14 cellular contexts compared by ENCODE assay signal in the genomic region with DNA sequence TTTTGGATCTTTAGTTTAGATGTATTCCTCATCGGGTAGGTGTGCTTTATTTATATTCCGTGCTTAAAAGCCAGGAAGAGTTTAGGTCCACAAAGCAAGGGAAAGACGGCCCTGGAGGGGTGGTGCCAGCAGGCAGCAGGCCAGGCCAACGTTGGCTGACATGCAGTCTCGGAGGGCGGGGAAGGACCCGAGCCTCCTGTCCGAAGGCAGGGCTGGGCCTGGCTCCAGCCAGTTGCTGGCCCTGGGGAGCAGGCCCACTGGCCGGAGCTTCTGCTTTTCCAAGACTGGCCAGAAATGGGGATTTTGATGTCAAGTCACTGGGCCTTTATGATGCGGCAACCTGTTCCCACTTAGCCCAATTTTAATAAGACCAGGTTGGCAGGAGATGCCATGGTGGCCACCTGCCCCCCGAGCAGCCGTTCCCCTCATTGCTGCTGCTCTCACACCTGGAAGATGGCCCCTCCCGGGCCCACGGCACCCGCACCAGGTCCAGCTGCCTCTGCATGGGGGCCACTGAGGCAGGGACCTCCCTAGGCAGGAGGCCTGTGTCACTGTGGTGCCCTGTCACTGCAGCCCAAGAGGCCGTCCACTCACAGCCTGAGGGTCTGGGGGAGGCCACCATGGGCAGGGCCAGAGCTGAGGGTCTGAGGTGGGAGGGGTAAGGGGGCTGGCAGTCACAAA. TPM values are rescaled to one million over a fixed set of nuclear protein-coding genes. Genes with fewer than 3 reads are reported as not detected.
DNase-seq lines count a peak whose midpoint lies in the region; TF ChIP-seq lines count a peak whose summit lies in the region.
"Had no signal": no experiment of that assay in that cellular context is flagged by ENCODE, and none has a peak within 500 bp of the region (broad histone marks: within the 10 kb centered on the region; RNA-seq: fewer than 3 reads in every experiment).

No MANE protein-coding gene starts in this region.

- H3K27me3 ChIP-seq in transverse colon: no peaks in the 10 kb centered on the region
- H3K27me3 ChIP-seq in neural progenitor cell: no peaks in the 10 kb centered on the region

- no peak overlapping the region for H2AFZ ChIP-seq in neural progenitor cell (replicated peaks)
- H2AFZ ChIP-seq: GM23248 had no signal

- TF ChIP-seq EP300 in transverse colon (IDR thresholded peaks at IDR 0.05; ENCODE audit: low read depth): no peak

- peak overlapping the region; percentile 36 for H3K27ac ChIP-seq in RWPE1
- peak overlapping the region in 1 of 4 donors; percentile 17 for H3K27ac ChIP-seq in transverse colon
- no peak overlapping the region for H3K27ac ChIP-seq in neural progenitor cell
- H3K27ac ChIP-seq: GM23248 had no signal

- H3K4me1 ChIP-seq in transverse colon (peaks cover 0 to 26% (median 10%) of the 10 kb centered on the region in 4 donors), neural progenitor cell (no peaks in the 10 kb centered on the region)

- H3K79me2 ChIP-seq in neural progenitor cell (ENCODE audit: low read depth): peaks cover 48% of the 10 kb centered on the region

- H3K9me3 ChIP-seq in transverse colon (no peaks in the 10 kb centered on the region), neural progenitor cell (ENCODE audit: low read depth) (no peaks in the 10 kb centered on the region)
- H3K9me3 ChIP-seq: SK-N-SH had no signal

- H3K36me3 ChIP-seq in transverse colon (no peaks in the 10 kb centered on the region), neural progenitor cell (no peaks in the 10 kb centered on the region)

- peaks cover 2% of the 10 kb centered on the region for H3K36me3 Mint-ChIP-seq in neural progenitor cell

- peaks cover 69% of the 10 kb centered on the region for H4K20me1 ChIP-seq in neural progenitor cell (ENCODE audit: low read depth)

- in situ Hi-C loops in transverse colon (cut with MboI; ENCODE audit: low pct_ligation_motif_present in 1 of 4, low pct_unique_long_range_greater_than_20kb in 1 of 4, low sequenced_read_pairs in 3 of 4): no loop called here

- no peaks in the 10 kb centered on the region for H3F3A ChIP-seq in neural progenitor cell (ENCODE audit: low read depth)

- no peaks in the 10 kb centered on the region for H3K9me3 Mint-ChIP-seq in neural progenitor cell
- H3K9me3 Mint-ChIP-seq: activated T-helper 17 cell treated with anti-CD3 and anti-CD28 coated beads, Interleukin-2, amount 50 U/mL, for 72 hours had no signal

- 47 to 69% methylated on average over 2 to 16 of the region's 16 CpGs for WGBS in transverse colon (ENCODE audit: low coverage in 1 of 2), 2 donors

- DNase-seq in RWPE1 (ENCODE audit: low spot score) (no peak), globus pallidus (ENCODE audit: low spot score) (peak; percentile 63), mucosa of gallbladder (ENCODE audit: low spot score) (peak; percentile 51), transverse colon (peak; percentile 27), RKO (ENCODE audit: low spot score) (no peak), NCI-H1694 (lab: John Stamatoyannopoulos, UW) (no peak), COR-L47 (lab: John Stamatoyannopoulos, UW) (no peak), neural progenitor cell (ENCODE audit: low spot score) (no peak)
- DNase-seq: activated CD4-positive, alpha-beta T cell treated with anti-CD3 and anti-CD28 coated beads for 1 hour; GM23248; SK-N-SH had no signal

- peaks cover 6% of the 10 kb centered on the region for H3K4me1 Mint-ChIP-seq in neural progenitor cell

- no peak for TF ChIP-seq CTCF in RWPE1 (conservative IDR thresholded peaks at IDR 0.05; ENCODE audit: low read depth)
- TF ChIP-seq CTCF in transverse colon (IDR thresholded peaks at IDR 0.05): no peak
- no peak for TF ChIP-seq CTCF in neural progenitor cell (IDR thresholded peaks at IDR 0.05)

- H3K27me3 Mint-ChIP-seq in neural progenitor cell (ENCODE audit: insufficient read depth, low read depth): peaks cover 4% of the 10 kb centered on the region
- H3K27me3 Mint-ChIP-seq: activated T-helper 17 cell treated with anti-CD3 and anti-CD28 coated beads, Interleukin-2, amount 50 U/mL, for 72 hours; progenitor cell of endocrine pancreas had no signal

- H3K4me3 ChIP-seq in transverse colon (no peak overlapping the region), neural progenitor cell (no peak overlapping the region)
- H3K4me3 ChIP-seq: GM23248 had no signal

- intact Hi-C loops in transverse colon (cut with DNase I; ENCODE audit: low total_unique reads): no loop called here

- no peak overlapping the region for H3K9ac ChIP-seq in neural progenitor cell
- H3K9ac ChIP-seq: GM23248, SK-N-SH had no signal

- CTCF ChIA-PET in RWPE1 (lab: Yijun Ruan, JAX): no interaction called here

- no peak overlapping the region for H3K4me2 ChIP-seq in neural progenitor cell
- H3K4me2 ChIP-seq: SK-N-SH had no signal

- H3K4me3 Mint-ChIP-seq in neural progenitor cell: no peak overlapping the region
- H3K4me3 Mint-ChIP-seq: activated T-helper 17 cell treated with anti-CD3 and anti-CD28 coated beads, Interleukin-2, amount 50 U/mL, for 72 hours had no signal

- H3K27ac Mint-ChIP-seq in neural progenitor cell: no peak overlapping the region
- H3K27ac Mint-ChIP-seq: activated T-helper 17 cell treated with anti-CD3 and anti-CD28 coated beads, Interleukin-2, amount 50 U/mL, for 72 hours; progenitor cell of endocrine pancreas had no signal

- POLR2A ChIA-PET in RWPE1 (lab: Yijun Ruan, JAX; ENCODE audit: low non-redundant PET): no interaction called here

- no peak for TF ChIP-seq POLR2A in transverse colon (IDR thresholded peaks at IDR 0.05)

RNA-seq across cellular contexts. Expression of a gene that starts 23.2 kb away (rescaled TPM):
- total RNA-seq in mucosa of gallbladder (119 TPM), transverse colon (10 to 100 TPM in 3 of 4 donors, 1 to 10 TPM in 1; 10.0 to 50.5 (median 21.0) TPM), neural progenitor cell (ENCODE audit: low replicate concordance) (76.5 and 108 TPM in 2 replicates)

RNA-seq across cellular contexts. Expression of a gene that starts 55.3 kb away (rescaled TPM):
- total RNA-seq in mucosa of gallbladder (0.23 TPM), transverse colon (not detected), neural progenitor cell (ENCODE audit: low replicate concordance) (0.19 and 0.32 TPM in 2 replicates)
- total RNA-seq: activated T-helper 17 cell treated with anti-CD3 and anti-CD28 coated beads, Interleukin-2, amount 50 U/mL, for 72 hours; GM23248; HT-29; progenitor cell of endocrine pancreas had no signal

Comparison
In these comparisons a context has a peak if more than half of its experiments do, and no peak if none do; other contexts are left out.
1. DNase-seq: peak in globus pallidus (single experiment), mucosa of gallbladder (single experiment) and transverse colon (single experiment); none in RWPE1 (single experiment), RKO (single experiment), NCI-H1694 (single experiment), COR-L47 (single experiment) and neural progenitor cell (single experiment).